Comparison of ENCODE assay signal across 13 cellular contexts in genomic region chr16:27458987-27459688, GRCh38. TPM values are rescaled to one million over a fixed set of nuclear protein-coding genes. Genes with fewer than 3 reads are reported as not detected.
DNase-seq lines count a peak whose midpoint lies in the region; ATAC-seq, FAIRE-seq and TF ChIP-seq lines count a peak whose summit lies in the region.
"Had no signal": no experiment of that assay in that cellular context is flagged by ENCODE, and none has a peak within 500 bp of the region (broad histone marks: within the 10 kb centered on the region; RNA-seq: fewer than 3 reads in every experiment).

No MANE protein-coding gene starts in this region.

- TF ChIP-seq RAD21 in HepG2 (CRISPR knock-in tag; IDR thresholded peaks at IDR 0.05): no peak

- H3K9me3 ChIP-seq in HepG2 (ENCODE audit: low read length): no peaks in the 10 kb centered on the region
- no peaks in the 10 kb centered on the region for H3K9me3 ChIP-seq in right lobe of liver
- no peaks in the 10 kb centered on the region for H3K9me3 ChIP-seq in kidney (ENCODE audit: control insufficient read depth in 1 of 2, low read length in 2 of 2)
- no peaks in the 10 kb centered on the region for H3K9me3 ChIP-seq in suprapubic skin

- BruUV-seq in HepG2 (replicated peaks; lab: Mats Ljungman, UMichigan): no TSS peak

- peaks cover 19% of the 10 kb centered on the region for H3K4me1 Mint-ChIP-seq in activated T-helper 17 cell treated with anti-CD3 and anti-CD28 coated beads, Interleukin-2, amount 50 U/mL, for 72 hours
- H3K4me1 Mint-ChIP-seq in type B pancreatic cell (ENCODE audit: unreplicated experiment): peaks cover 10% of the 10 kb centered on the region

- no peak overlapping the region for H2AFZ ChIP-seq in HepG2 (ENCODE audit: low read length)

- H3K27me3 ChIP-seq in HepG2 (ENCODE audit: control insufficient read depth in 1 of 2, insufficient read depth in 2 of 2, low read length in 2 of 2): no peaks in the 10 kb centered on the region
- no peaks in the 10 kb centered on the region for H3K27me3 ChIP-seq in right lobe of liver
- no peaks in the 10 kb centered on the region for H3K27me3 ChIP-seq in suprapubic skin

- intact Hi-C loops in HepG2 (cut with micrococcal nuclease; ENCODE audit: unreplicated experiment): loop anchor here (5.0 kb wide), 1 partner anchor 82 kb away; no protein-coding TSS in a partner anchor
- intact Hi-C loops in right lobe of liver (cut with DNase I): loop anchor here in 1 of 2 donors (10.0 kb wide), 1 partner anchor 234 kb away; no protein-coding TSS in a partner anchor
- intact Hi-C loops in kidney (cut with DNase I): loop anchor here (10.0 kb wide), 1 partner anchor 284 kb away; no protein-coding TSS in a partner anchor

- no peak for TF ChIP-seq POLR2A in HepG2 (IDR thresholded peaks at IDR 0.05; ENCODE audit: insufficient read depth in 1 of 2, low read depth in 2 of 2, low read length in 2 of 2)
- TF ChIP-seq POLR2A in right lobe of liver (IDR thresholded peaks at IDR 0.05): no peak
- no peak for TF ChIP-seq POLR2A in suprapubic skin (IDR thresholded peaks at IDR 0.05)

- no peak overlapping the region for H3K4me3 Mint-ChIP-seq in activated T-helper 17 cell treated with anti-CD3 and anti-CD28 coated beads, Interleukin-2, amount 50 U/mL, for 72 hours
- H3K4me3 Mint-ChIP-seq in type B pancreatic cell: no peak overlapping the region
- H3K4me3 Mint-ChIP-seq: B cell had no signal

- no peaks in the 10 kb centered on the region for H3K9me3 Mint-ChIP-seq in activated T-helper 17 cell treated with anti-CD3 and anti-CD28 coated beads, Interleukin-2, amount 50 U/mL, for 72 hours
- no peaks in the 10 kb centered on the region for H3K9me3 Mint-ChIP-seq in type B pancreatic cell

- H3K9ac ChIP-seq in HepG2 (ENCODE audit: insufficient read depth, low read depth, low read length) (no peak overlapping the region), kidney (ENCODE audit: low read length in 2 of 2) (peak overlapping the region in 1 of 2 donors; percentile 40)

- H3K36me3 ChIP-seq in HepG2 (replicated peaks in 1 of 2; ENCODE audit: control insufficient read depth in 1 of 2, insufficient read depth in 2 of 2, low read length in 2 of 2): peaks cover 25 to 45% of the 10 kb centered on the region in 2 experiments; a peak in 4 of 5 replicates
- H3K36me3 ChIP-seq in right lobe of liver: peaks cover 0 to 34% (median 3%) of the 10 kb centered on the region in 4 donors
- H3K36me3 ChIP-seq in kidney (ENCODE audit: control insufficient read depth in 1 of 2, insufficient read depth in 2 of 2, low read length in 2 of 2): peaks cover 6 to 24% of the 10 kb centered on the region in 2 donors
- peaks cover 40% of the 10 kb centered on the region for H3K36me3 ChIP-seq in suprapubic skin

- H3K4me3 ChIP-seq in HepG2 (replicated peaks in 1 of 3; ENCODE audit: insufficient read depth in 1 of 3, low read depth in 2 of 3, low read length in 3 of 3): no peak overlapping the region
- no peak overlapping the region for H3K4me3 ChIP-seq in right lobe of liver
- H3K4me3 ChIP-seq in kidney (ENCODE audit: low read length in 2 of 2): no peak overlapping the region
- no peak overlapping the region for H3K4me3 ChIP-seq in suprapubic skin

- H3K36me3 Mint-ChIP-seq in activated T-helper 17 cell treated with anti-CD3 and anti-CD28 coated beads, Interleukin-2, amount 50 U/mL, for 72 hours (ENCODE audit: low read depth): peaks cover 30% of the 10 kb centered on the region
- H3K36me3 Mint-ChIP-seq in type B pancreatic cell: peaks cover 11% of the 10 kb centered on the region

- in situ Hi-C loops in HepG2 (cut with HindIII; ENCODE audit: extremely low pct_ligation_motif_present, low pct_unique_long_range_greater_than_20kb): loop anchor here (10.0 kb wide), 1 partner anchor 284 kb away; no protein-coding TSS in a partner anchor

- peak overlapping the region; percentile 1 for H3K27ac Mint-ChIP-seq in activated T-helper 17 cell treated with anti-CD3 and anti-CD28 coated beads, Interleukin-2, amount 50 U/mL, for 72 hours
- peak overlapping the region; percentile 80 for H3K27ac Mint-ChIP-seq in type B pancreatic cell
- H3K27ac Mint-ChIP-seq: B cell had no signal

- WGBS in HepG2 (ENCODE audit: low lambda C conversion rate): 93% methylated on average over 5 of the region's 5 CpGs
- WGBS in right lobe of liver (ENCODE audit: insufficient coverage, low coverage, low lambda C conversion rate, missing lambda C conversion rate): 86% methylated on average over 1 of the region's 5 CpGs
- WGBS in suprapubic skin: 85% methylated on average over 5 of the region's 5 CpGs

- ATAC-seq in HepG2 (no peak), right lobe of liver (no peak)
- no peak for ATAC-seq in activated T-helper 17 cell treated with anti-CD3 and anti-CD28 coated beads, Interleukin-2, amount 50 U/mL, for 72 hours (replicated peaks)
- ATAC-seq: HCT116 had no signal

- H3K79me2 ChIP-seq in HepG2 (ENCODE audit: insufficient read depth, low read length): no peaks in the 10 kb centered on the region

- no peak overlapping the region for H3K27ac ChIP-seq in HepG2 (ENCODE audit: extremely low read length, insufficient read depth, low read length)
- H3K27ac ChIP-seq in right lobe of liver: no peak overlapping the region
- H3K27ac ChIP-seq in kidney (ENCODE audit: low read depth in 2 of 2, low read length in 2 of 2): no peak overlapping the region
- H3K27ac ChIP-seq in suprapubic skin: no peak overlapping the region

- no peak overlapping the region for H3K4me2 ChIP-seq in HepG2 (ENCODE audit: low read depth, low read length)

- CTCF ChIA-PET in HepG2 (lab: Yijun Ruan, JAX; ENCODE audit: low intra/inter-chr PET ratio, low total read pairs): no interaction called here

- TF ChIP-seq CTCF in HepG2 (CRISPR knock-in tag; IDR thresholded peaks at IDR 0.05) (no peak), right lobe of liver (IDR thresholded peaks at IDR 0.05) (no peak), kidney (IDR thresholded peaks at IDR 0.05; ENCODE audit: borderline replicate concordance, extremely low read depth, insufficient read depth) (no peak), type B pancreatic cell (conservative IDR thresholded peaks at IDR 0.05) (no peak), suprapubic skin (IDR thresholded peaks at IDR 0.05) (no peak), GM20000 (IDR thresholded peaks at IDR 0.05; ENCODE audit: extremely low read depth, missing control alignments) (no peak)

- POLR2A ChIA-PET in HepG2 (lab: Yijun Ruan, JAX): no interaction called here

- H4K20me1 ChIP-seq in HepG2 (ENCODE audit: insufficient read depth, low read length): no peaks in the 10 kb centered on the region

- TF ChIP-seq EP300 in HepG2 (IDR thresholded peaks at IDR 0.05; ENCODE audit: low read depth in 2 of 2, low read length in 2 of 2) (no peak), HepG2 (CRISPR knock-in tag; IDR thresholded peaks at IDR 0.05; ENCODE audit: borderline replicate concordance) (no peak), suprapubic skin (IDR thresholded peaks at IDR 0.05) (no peak)

- FAIRE-seq in HepG2 (lab: Jason Lieb, UNC) (no peak), kidney (lab: Jason Lieb, UNC) (no peak)
- FAIRE-seq: RCC 7860 had no signal

- DNase-seq in HepG2 (ENCODE audit: low spot score) (no peak), right lobe of liver (no peak), kidney (peak; percentile 18), type B pancreatic cell (ENCODE audit: extremely low spot score, unreplicated experiment) (no peak), cerebellum (ENCODE audit: low spot score) (no peak), suprapubic skin (ENCODE audit: low spot score in 2 of 2) (no peak), GM20000 (ENCODE audit: low spot score) (no peak)
- DNase-seq: NCI-H187 treated with DMSO at 0.1 percent for 48 hours, SHP77 treated with DMSO at 0.1 percent for 48 hours had no signal

- no peaks in the 10 kb centered on the region for H3K27me3 Mint-ChIP-seq in activated T-helper 17 cell treated with anti-CD3 and anti-CD28 coated beads, Interleukin-2, amount 50 U/mL, for 72 hours
- H3K27me3 Mint-ChIP-seq in type B pancreatic cell: no peaks in the 10 kb centered on the region
- H3K27me3 Mint-ChIP-seq: B cell had no signal

- H3K4me1 ChIP-seq in HepG2 (ENCODE audit: insufficient read depth, low read length): no peaks in the 10 kb centered on the region
- H3K4me1 ChIP-seq in right lobe of liver: no peaks in the 10 kb centered on the region
- H3K4me1 ChIP-seq in kidney (ENCODE audit: control insufficient read depth in 1 of 2, insufficient read depth in 1 of 2, low read depth in 1 of 2, low read length in 2 of 2): peaks cover 8 to 9% of the 10 kb centered on the region in 2 donors
- peaks cover 39% of the 10 kb centered on the region for H3K4me1 ChIP-seq in suprapubic skin

RNA-seq across cellular contexts. Expression of gene IL21R, which starts 57.2 kb away (rescaled TPM):
- total RNA-seq in HepG2 (2016; rRNA removed; fragmentation: Illumina TruSeq; extraction: Trizol): 0.17 and 0.64 TPM in 2 replicates
- not detected in 2 replicates for total RNA-seq in HepG2 (2016; cell fraction: cytosol; rRNA removed; fragmentation: Illumina TruSeq; extraction: Trizol; ENCODE audit: low read depth)
- 0.22 and 0.43 TPM in 2 replicates for total RNA-seq in HepG2 (2016; cell fraction: insoluble cytoplasmic fraction; rRNA removed; fragmentation: Illumina TruSeq; extraction: Trizol)
- total RNA-seq in HepG2 (2016; cell fraction: membrane; rRNA removed; fragmentation: Illumina TruSeq; extraction: Trizol): 0.22 and 0.45 TPM in 2 replicates
- 0.28 and 0.40 TPM in 2 replicates for total RNA-seq in HepG2 (2016; cell fraction: nucleus; rRNA removed; fragmentation: Illumina TruSeq; extraction: Trizol)
- 0.49 and 1.6 TPM in 2 replicates for polyA plus RNA-seq in HepG2 (2011; rRNA removed)
- polyA plus RNA-seq in HepG2 (2011; cell fraction: cytosol; rRNA removed): 0.62 and 1.4 TPM in 2 replicates
- polyA plus RNA-seq in HepG2 (2011; cell fraction: nucleus; rRNA removed): 0.34 and 1.6 TPM in 2 replicates
- 1.1 and 2.8 TPM in 2 replicates for polyA plus RNA-seq in HepG2 (2012)
- 0.07 and 0.09 TPM in 2 replicates for polyA plus RNA-seq in HepG2 (2016; cell fraction: cytosol; fragmentation: Illumina TruSeq; extraction: Trizol; ENCODE audit: low read depth)
- polyA plus RNA-seq in HepG2 (2016; cell fraction: insoluble cytoplasmic fraction; fragmentation: Illumina TruSeq; extraction: Trizol; ENCODE audit: low read depth): 0.14 and 0.21 TPM in 2 replicates
- polyA plus RNA-seq in HepG2 (2016; cell fraction: membrane; fragmentation: Illumina TruSeq; extraction: Trizol; ENCODE audit: low read depth): 0.06 and 0.12 TPM in 2 replicates
- 0.35 and 0.56 TPM in 2 replicates for polyA plus RNA-seq in HepG2 (2016; cell fraction: nucleus; fragmentation: Illumina TruSeq; extraction: Trizol; ENCODE audit: insufficient read depth, low read depth)
- 0.56 and 3.1 TPM in 2 replicates for polyA minus RNA-seq in HepG2 (2011; rRNA and poly(A)+ RNA removed; ENCODE audit: low replicate concordance)
- 0.88 and 1.1 TPM in 2 replicates for polyA minus RNA-seq in HepG2 (2011; cell fraction: cytosol; rRNA and poly(A)+ RNA removed)
- polyA minus RNA-seq in HepG2 (2011; cell fraction: nucleus; rRNA and poly(A)+ RNA removed): 0.26 and 0.87 TPM in 2 replicates
- total RNA-seq in right lobe of liver: 1 to 10 TPM in 1 of 6 experiments, under 1 TPM in 5; 0.09 to 1.3 (median 0.31) TPM
- total RNA-seq in activated T-helper 17 cell treated with anti-CD3 and anti-CD28 coated beads, Interleukin-2, amount 50 U/mL, for 72 hours: 10 to 100 TPM; 41.8 to 53.6 TPM
- total RNA-seq in kidney: 3.0 TPM
- polyA plus RNA-seq in kidney (ENCODE audit: insufficient read depth, low read depth, low replicate concordance): 0.65 TPM
- total RNA-seq in type B pancreatic cell (ENCODE audit: low replicate concordance): 0.29 TPM in 1 of 2 replicates, not detected in the other
- 0.09 TPM for total RNA-seq in cerebellum
- 1 to 10 TPM in 1 of 4 donors, under 1 TPM in 3; 0.08 to 1.2 (median 0.23) TPM for total RNA-seq in suprapubic skin

Comparison
In these comparisons a context has a peak if more than half of its experiments do, and no peak if none do; other contexts are left out.
1. RNA of gene IL21R, which starts 57.2 kb away (total RNA-seq): 41.8 to 53.6 TPM in activated T-helper 17 cell treated with anti-CD3 and anti-CD28 coated beads, Interleukin-2, amount 50 U/mL, for 72 hours; 3.0 TPM in kidney (single experiment), 0.17 to 0.64 TPM in HepG2, 0.09 to 1.3 TPM in right lobe of liver, 0.29 TPM in type B pancreatic cell, 0.08 to 1.2 TPM in suprapubic skin and 0.09 TPM in cerebellum (single experiment); every median in the first group is over 10 times any median in the second.